13 cellular contexts compared by ENCODE assay signal in genomic region chr15:88909956-88910831, GRCh38. TPM values are rescaled to one million over a fixed set of nuclear protein-coding genes. Genes with fewer than 3 reads are reported as not detected.
DNase-seq lines count a peak whose midpoint lies in the region; ATAC-seq, FAIRE-seq and TF ChIP-seq lines count a peak whose summit lies in the region.
"Had no signal": no experiment of that assay in that cellular context is flagged by ENCODE, and none has a peak within 500 bp of the region (broad histone marks: within the 10 kb centered on the region; RNA-seq: fewer than 3 reads in every experiment).

No MANE protein-coding gene starts in this region.

- no peak for FAIRE-seq in K562 (lab: Jason Lieb, UNC)
- FAIRE-seq: A204.1 had no signal

- TF ChIP-seq RAD21 in K562 (CRISPR knock-in tag; conservative IDR thresholded peaks at IDR 0.05 in 1 of 2, IDR thresholded peaks at IDR 0.05 in 1 of 2) = no peak

- H3K36me3 ChIP-seq in K562 (ENCODE audit: control insufficient read depth, insufficient read depth, low read length) = peaks cover 59% of the 10 kb centered on the region

- 0 out of 2 replicates have a peak, but pooled peaks cover 9% of the 10 kb centered on the region for H4K20me1 ChIP-seq in K562 (replicated peaks; ENCODE audit: control insufficient read depth, insufficient read depth, low read length)

- POLR2A ChIA-PET in K562 (lab: Yijun Ruan, JAX) = no interaction called here

- TF ChIP-seq POLR2A in K562 (conservative IDR thresholded peaks at IDR 0.05) = no peak

- no peaks in the 10 kb centered on the region for H3K9me3 Mint-ChIP-seq in activated T-cell treated with anti-CD3 and anti-CD28 coated beads, Interleukin-2, amount 50 U/mL, for 4 hours
- no peaks in the 10 kb centered on the region for H3K9me3 Mint-ChIP-seq in immature natural killer cell
- no peaks in the 10 kb centered on the region for H3K9me3 Mint-ChIP-seq in type B pancreatic cell

- no peak for ATAC-seq in activated T-cell treated with anti-CD3 and anti-CD28 coated beads, Interleukin-2, amount 50 U/mL, for 4 hours
- ATAC-seq in K562 (no peak), GM19455 (IDR thresholded peaks at IDR 0.05; ENCODE audit: unreplicated experiment) (no peak)
- ATAC-seq: activated CD8-positive, alpha-beta T cell treated with anti-CD3 and anti-CD28 coated beads, Interleukin-2, amount 10 ng/mL, durations not matched to agents 7 days and 5 days had no signal

- TF ChIP-seq CTCF in K562 (IDR thresholded peaks at IDR 0.05 in 2 of 3, conservative IDR thresholded peaks at IDR 0.05 in 1 of 3; ENCODE audit: insufficient read depth in 2 of 3, low read depth in 1 of 3, low read length in 3 of 3) (no peak), type B pancreatic cell (conservative IDR thresholded peaks at IDR 0.05) (no peak)

- H3K4me1 Mint-ChIP-seq in activated T-cell treated with anti-CD3 and anti-CD28 coated beads, Interleukin-2, amount 50 U/mL, for 4 hours (ENCODE audit: low read depth) = peaks cover 28% of the 10 kb centered on the region
- H3K4me1 Mint-ChIP-seq in immature natural killer cell (peaks cover 16 to 24% of the 10 kb centered on the region in 2 donors), type B pancreatic cell (ENCODE audit: unreplicated experiment) (peaks cover 28% of the 10 kb centered on the region)

- H3K27ac Mint-ChIP-seq in immature natural killer cell = peak overlapping the region in 2 of 6 donors; percentile 4 to 68
- no peak overlapping the region for H3K27ac Mint-ChIP-seq in type B pancreatic cell
- H3K27ac Mint-ChIP-seq: activated CD8-positive, alpha-beta T cell treated with anti-CD3 and anti-CD28 coated beads, Interleukin-2, amount 10 ng/mL, durations not matched to agents 7 days and 5 days had no signal

- TF ChIP-seq EP300 in K562 (IDR thresholded peaks at IDR 0.05; ENCODE audit: low read length) = no peak

- intact Hi-C loops in K562 (cut with micrococcal nuclease) = loop anchor here (5.0 kb wide), 1 partner anchor 77 kb away; no protein-coding TSS in a partner anchor

- H3K4me2 ChIP-seq in K562 (ENCODE audit: insufficient read depth, low read length) = peak overlapping the region; percentile 14; the same call in 1 of the 2 replicates

- H3K4me3 Mint-ChIP-seq in activated T-cell treated with anti-CD3 and anti-CD28 coated beads, Interleukin-2, amount 50 U/mL, for 4 hours = peak overlapping the region; percentile 45
- H3K4me3 Mint-ChIP-seq in immature natural killer cell (peak overlapping the region in 4 of 5 donors; percentile 33 to 73 (median 52)), type B pancreatic cell (peak overlapping the region; percentile 86)

- peaks cover 26 to 43% of the 10 kb centered on the region in 2 experiments; a peak in 4 of 5 replicates for H3K4me1 ChIP-seq in K562 (replicated peaks in 1 of 2; ENCODE audit: control insufficient read depth in 2 of 2, insufficient read depth in 2 of 2, low read length in 2 of 2)

- no peaks in the 10 kb centered on the region for H3K27me3 Mint-ChIP-seq in activated T-cell treated with anti-CD3 and anti-CD28 coated beads, Interleukin-2, amount 50 U/mL, for 4 hours (ENCODE audit: low read depth)
- H3K27me3 Mint-ChIP-seq in immature natural killer cell (ENCODE audit: low read depth in 3 of 3) (peaks cover 0 to 5% (median 1%) of the 10 kb centered on the region in 3 donors), type B pancreatic cell (no peaks in the 10 kb centered on the region)

- H3K9ac ChIP-seq in K562 (ENCODE audit: insufficient read depth in 1 of 2, low read depth in 2 of 2, low read length in 2 of 2) = peak overlapping the region in 1 of 2 experiments; percentile 66; a peak in 2 of 4 replicates

- DNase-seq in activated T-cell treated with anti-CD3 and anti-CD28 coated beads, Interleukin-2, amount 50 U/mL, for 4 hours = no peak
- DNase-seq in activated T-cell treated with anti-CD3 and anti-CD28 coated beads for 4 hours (no peak), K562 (ENCODE audit: extremely low read depth in 1 of 4, low spot score in 3 of 4) (no peak), immature natural killer cell (no peak), type B pancreatic cell (ENCODE audit: extremely low spot score, unreplicated experiment) (no peak), dedifferentiated amniotic fluid mesenchymal stem cell (ENCODE audit: extremely low spot score) (no peak), NCI-H2227 (lab: John Stamatoyannopoulos, UW; ENCODE audit: unreplicated experiment) (no peak)
- DNase-seq: activated CD8-positive, alpha-beta T cell treated with anti-CD3 and anti-CD28 coated beads, Interleukin-2, amount 10 ng/mL, durations not matched to agents 7 days and 5 days; amniotic stem cell; HCEC 1CT; NCI-H526 treated with DMSO at 0.1 percent for 48 hours had no signal

- in situ Hi-C loops in K562 (cut with MboI) = loop anchor here (5.0 kb wide), 1 partner anchor 107 kb away; no protein-coding TSS in a partner anchor

- no peak overlapping the region for H3K4me3 ChIP-seq in K562

- peaks cover 31% of the 10 kb centered on the region for H3K79me2 ChIP-seq in K562 (ENCODE audit: control insufficient read depth, insufficient read depth, low read length)

- no peak overlapping the region for H2AFZ ChIP-seq in K562 (ENCODE audit: low read depth, low read length)

- 83% methylated on average over 10 of the region's 12 CpGs for WGBS in K562 (ENCODE audit: insufficient coverage, low coverage, missing lambda C conversion rate)

- peaks cover 7% of the 10 kb centered on the region for H3K36me3 Mint-ChIP-seq in activated T-cell treated with anti-CD3 and anti-CD28 coated beads, Interleukin-2, amount 50 U/mL, for 4 hours (ENCODE audit: insufficient read depth)
- no peaks in the 10 kb centered on the region for H3K36me3 Mint-ChIP-seq in immature natural killer cell
- H3K36me3 Mint-ChIP-seq in type B pancreatic cell = peaks cover 15% of the 10 kb centered on the region

- no peaks in the 10 kb centered on the region for H3K27me3 ChIP-seq in K562 (ENCODE audit: control insufficient read depth in 2 of 2, insufficient read depth in 2 of 2, low read length in 2 of 2)

- no peak overlapping the region for H3K27ac ChIP-seq in K562 (ENCODE audit: extremely low read depth, low read depth, low read length)

- BruUV-seq in K562 (replicated peaks; lab: Mats Ljungman, UMichigan) = no TSS peak

- no peaks in the 10 kb centered on the region for H3K9me1 ChIP-seq in K562 (ENCODE audit: control insufficient read depth, insufficient read depth, low read length)

- CTCF ChIA-PET in K562 (lab: Yijun Ruan, JAX; ENCODE audit: low intra/inter-chr PET ratio) = no interaction called here

- H3K9me3 ChIP-seq in K562 (replicated peaks; ENCODE audit: control insufficient read depth, insufficient read depth, low read depth, low read length) = no peaks in the 10 kb centered on the region

TF ChIP-seq in K562, 482 proteins besides CTCF, POLR2A, EP300 and RAD21 (continues in another document):
- TF ChIP-seq ZNF766 (CRISPR knock-in tag; conservative IDR thresholded peaks at IDR 0.05) (no peak), ZNF311 (CRISPR knock-in tag; IDR thresholded peaks at IDR 0.05) (no peak), ZFPM2 (CRISPR knock-in tag; IDR thresholded peaks at IDR 0.05) (no peak), EHMT2 (IDR thresholded peaks at IDR 0.05) (no peak), ZNF3 (CRISPR knock-in tag; IDR thresholded peaks at IDR 0.05) (no peak)

RNA-seq across cellular contexts. Expression of gene MFGE8, which starts 3.0 kb away (rescaled TPM):
- 1 to 10 TPM; 4.7 to 5.7 (median 5.1) TPM for total RNA-seq in activated T-cell treated with anti-CD3 and anti-CD28 coated beads, Interleukin-2, amount 50 U/mL, for 4 hours
- total RNA-seq in K562 (2011; cell fraction: chromatin; rRNA removed; ENCODE audit: low replicate concordance) = 609 and 1,242 TPM in 2 replicates
- total RNA-seq in K562 (2011; cell fraction: nucleolus; rRNA removed) = 770 and 804 TPM in 2 replicates
- 668 and 702 TPM in 2 replicates for total RNA-seq in K562 (2011; cell fraction: nucleoplasm; rRNA removed)
- total RNA-seq in K562 (2014; rRNA removed) = 62.3 and 73.1 TPM in 2 replicates
- 24.9 and 31.3 TPM in 2 replicates for total RNA-seq in K562 (2014; rRNA removed; fragmentation: Illumina TruSeq; extraction: Trizol)
- 35.4 and 36.3 TPM in 2 replicates for total RNA-seq in K562 (2015; rRNA removed; fragmentation: Illumina TruSeq; extraction: Trizol)
- 129 and 142 TPM in 2 replicates for total RNA-seq in K562 (2021)
- polyA plus RNA-seq in K562 (2011; rRNA removed) = 85.1 and 148 TPM in 2 replicates
- polyA plus RNA-seq in K562 (2011; cell fraction: cytosol; rRNA removed) = 115 and 120 TPM in 2 replicates
- polyA plus RNA-seq in K562 (2011; cell fraction: nucleus; rRNA removed) = 355 and 465 TPM in 2 replicates
- polyA plus RNA-seq in K562 (2012) = 147 and 220 TPM in 2 replicates
- polyA plus RNA-seq in K562 (2014; fragmentation: Illumina TruSeq; extraction: Trizol) = 93.6 and 109 TPM in 2 replicates
- 1 to 10 TPM; 2.3 to 3.1 TPM for polyA plus RNA-seq in K562 (2014; fragmentation: Nextera tagmentation; extraction: Ambion mirVana)
- polyA plus RNA-seq in K562 (2014; rRNA removed) = 113 and 119 TPM in 2 replicates
- polyA minus RNA-seq in K562 (2011; rRNA and poly(A)+ RNA removed) = 62.6 and 80.1 TPM in 2 replicates
- 71.4 and 82.5 TPM in 2 replicates for polyA minus RNA-seq in K562 (2011; cell fraction: cytosol; rRNA and poly(A)+ RNA removed)
- 120 and 137 TPM in 2 replicates for polyA minus RNA-seq in K562 (2011; cell fraction: nucleus; rRNA and poly(A)+ RNA removed)
- polyA plus RNA-seq in immature natural killer cell = 1 to 10 TPM; 3.8 to 6.9 (median 4.4) TPM
- 82.0 and 162 TPM in 2 replicates for total RNA-seq in type B pancreatic cell (ENCODE audit: low replicate concordance)

RNA-seq across cellular contexts. Expression of gene HAPLN3, which starts 14.8 kb away (rescaled TPM):
- total RNA-seq in activated T-cell treated with anti-CD3 and anti-CD28 coated beads, Interleukin-2, amount 50 U/mL, for 4 hours = 10 to 100 TPM; 67.4 to 87.5 (median 79.8) TPM
- total RNA-seq in K562 (2011; cell fraction: chromatin; rRNA removed; ENCODE audit: low replicate concordance) = 5.6 and 9.6 TPM in 2 replicates
- total RNA-seq in K562 (2011; cell fraction: nucleolus; rRNA removed) = 6.2 and 6.8 TPM in 2 replicates
- 4.9 and 5.9 TPM in 2 replicates for total RNA-seq in K562 (2011; cell fraction: nucleoplasm; rRNA removed)
- total RNA-seq in K562 (2014; rRNA removed) (1.9 and 2.1 TPM in 2 replicates), K562 (2014; rRNA removed; fragmentation: Illumina TruSeq; extraction: Trizol) (0.35 and 0.36 TPM in 2 replicates), K562 (2015; rRNA removed; fragmentation: Illumina TruSeq; extraction: Trizol) (0.65 and 1.0 TPM in 2 replicates), K562 (2021) (1.9 and 2.4 TPM in 2 replicates), type B pancreatic cell (ENCODE audit: low replicate concordance) (3.2 and 10.4 TPM in 2 replicates)
- polyA plus RNA-seq in K562 (2011; rRNA removed) (0.71 and 2.1 TPM in 2 replicates), K562 (2014; fragmentation: Illumina TruSeq; extraction: Trizol) (0.59 and 1.00 TPM in 2 replicates), K562 (2014; fragmentation: Nextera tagmentation; extraction: Ambion mirVana) (under 1 TPM; 0.04 to 0.06 TPM), K562 (2014; rRNA removed) (2.0 and 3.4 TPM in 2 replicates), immature natural killer cell (1 to 10 TPM; 3.4 to 7.8 (median 5.3) TPM)
- polyA plus RNA-seq in K562 (2011; cell fraction: cytosol; rRNA removed) = 1.4 and 2.3 TPM in 2 replicates
- 9.4 and 14.2 TPM in 2 replicates for polyA plus RNA-seq in K562 (2011; cell fraction: nucleus; rRNA removed)
- 1.6 and 4.0 TPM in 2 replicates for polyA plus RNA-seq in K562 (2012)
- polyA minus RNA-seq in K562 (2011; rRNA and poly(A)+ RNA removed) = 0.77 and 0.99 TPM in 2 replicates
- polyA minus RNA-seq in K562 (2011; cell fraction: cytosol; rRNA and poly(A)+ RNA removed) = 2.5 TPM in 1 of 2 replicates, not detected in the other
- polyA minus RNA-seq in K562 (2011; cell fraction: nucleus; rRNA and poly(A)+ RNA removed) = 1.1 and 1.8 TPM in 2 replicates
